Comparison of ENCODE assay signal across 9 cellular contexts in genomic region chr17:52170963-52171572, GRCh38.
DNase-seq lines count a peak whose midpoint lies in the region; ATAC-seq and TF ChIP-seq lines count a peak whose summit lies in the region.
"Had no signal": no experiment of that assay in that cellular context is flagged by ENCODE, and none has a peak within 500 bp of the region (broad histone marks: within the 10 kb centered on the region; RNA-seq: fewer than 3 reads in every experiment).

No MANE protein-coding gene starts in this region.

- no peak overlapping the region for H3K9ac ChIP-seq in parathyroid adenoma

- peak; percentile 54 for TF ChIP-seq CTCF in parathyroid adenoma (IDR thresholded peaks at IDR 0.05)

- DNase-seq in NCI-H1105 treated with DMSO at 0.1 percent for 48 hours (lab: John Stamatoyannopoulos, UW) = peak; percentile 14
- DNase-seq in NCI-H1105 (lab: John Stamatoyannopoulos, UW) = no peak
- peak; percentile 37 for DNase-seq in NCI-H1092 treated with DMSO at 0.1 percent for 48 hours (lab: John Stamatoyannopoulos, UW)
- peak; percentile 41 to 45 for DNase-seq in T47D (ENCODE audit: low read depth in 1 of 2, low spot score in 1 of 2)
- DNase-seq in NCI-H1048 (lab: John Stamatoyannopoulos, UW) = no peak

- no peaks in the 10 kb centered on the region for H3K79me2 ChIP-seq in parathyroid adenoma

- H3K4me2 ChIP-seq in parathyroid adenoma (ENCODE audit: low read length) = no peak overlapping the region

- H3K27me3 ChIP-seq in parathyroid adenoma (ENCODE audit: control insufficient read depth, insufficient read depth, low read length) = no peaks in the 10 kb centered on the region
- H3K27me3 ChIP-seq: vagina had no signal

- no peak overlapping the region for H3K4me3 ChIP-seq in parathyroid adenoma (ENCODE audit: low read depth, low read length)
- H3K4me3 ChIP-seq: vagina had no signal

- no peaks in the 10 kb centered on the region for H3K36me3 ChIP-seq in parathyroid adenoma (ENCODE audit: control insufficient read depth, insufficient read depth, low read length)
- H3K36me3 ChIP-seq: vagina had no signal

- H3K4me1 ChIP-seq in parathyroid adenoma = no peaks in the 10 kb centered on the region
- H3K4me1 ChIP-seq: vagina had no signal

- H3K9me3 ChIP-seq in parathyroid adenoma (ENCODE audit: control insufficient read depth, low read length) = no peaks in the 10 kb centered on the region
- H3K9me3 ChIP-seq: vagina had no signal

- in situ Hi-C loops in T47D (cut with HindIII; ENCODE audit: low pct_unique_long_range_greater_than_20kb, low sequenced_read_pairs) = no loop called here

- no peak for ATAC-seq in GM21576 (IDR thresholded peaks at IDR 0.05; ENCODE audit: unreplicated experiment)
- ATAC-seq in GM18511 (IDR thresholded peaks at IDR 0.05; ENCODE audit: unreplicated experiment) = no peak

- H3K27ac ChIP-seq in parathyroid adenoma = no peak overlapping the region
- H3K27ac ChIP-seq: vagina had no signal

- H2AFZ ChIP-seq in parathyroid adenoma = no peak overlapping the region

Comparison
In these comparisons a context has a peak if more than half of its experiments do, and no peak if none do; other contexts are left out.
1. DNase-seq: peak in NCI-H1105 treated with DMSO at 0.1 percent for 48 hours (single experiment), NCI-H1092 treated with DMSO at 0.1 percent for 48 hours (single experiment) and T47D (2 of 2); none in NCI-H1105 (single experiment) and NCI-H1048 (single experiment).